ENCODE assay signal across 8 cellular contexts in genomic region chr15:62344806-62345539, GRCh38. TPM values are rescaled to one million over a fixed set of nuclear protein-coding genes. Genes with fewer than 3 reads are reported as not detected.
A peak's percentile ranks its signal among the peaks of the same experiment; 100 is the strongest.
DNase-seq lines count a peak whose midpoint lies in the region; ATAC-seq and TF ChIP-seq lines count a peak whose summit lies in the region.

No MANE protein-coding gene starts in this region.

- no peaks in the 10 kb centered on the region for H3K36me3 Mint-ChIP-seq in nephron (ENCODE audit: low read depth)

- H3K9me3 ChIP-seq in tibial nerve, result no peaks in the 10 kb centered on the region

- H3K4me3 ChIP-seq in epithelial cell of esophagus (ENCODE audit: low read length) (no peak overlapping the region), tibial nerve (no peak overlapping the region)

- peak overlapping the region in 2 of 3 experiments; percentile 24 to 81 for H3K27ac Mint-ChIP-seq in nephron

- H3K4me3 Mint-ChIP-seq in nephron, result peak overlapping the region; percentile 74 to 79 (median 75)

- no peak for TF ChIP-seq EP300 in tibial nerve (IDR thresholded peaks at IDR 0.05)

- peaks cover 10% of the 10 kb centered on the region for H3K4me1 Mint-ChIP-seq in nephron

- TF ChIP-seq POLR2A in tibial nerve (IDR thresholded peaks at IDR 0.05), result no peak

- 33 to 41% methylated on average over 20 to 21 of the region's 21 CpGs for WGBS in tibial nerve, 2 donors

- H3K9me3 Mint-ChIP-seq in nephron, result peaks cover 2% of the 10 kb centered on the region

- no peaks in the 10 kb centered on the region for H3K27me3 Mint-ChIP-seq in nephron (ENCODE audit: low read depth)

- H3K27me3 ChIP-seq in tibial nerve, result no peaks in the 10 kb centered on the region

- H3K36me3 ChIP-seq in tibial nerve, result no peaks in the 10 kb centered on the region

- H3K4me1 ChIP-seq in tibial nerve, result no peaks in the 10 kb centered on the region

- no peak overlapping the region for H3K27ac ChIP-seq in tibial nerve

- POLR2A ChIA-PET in HEK293T (lab: Yijun Ruan, JAX), result no interaction called here

- CTCF ChIA-PET in HEK293T (lab: Yijun Ruan, JAX), result interaction anchor here (0.6 kb wide), 1 partner anchor 383 kb away, joined by 3 read pairs; no protein-coding TSS in a partner anchor

- DNase-seq in COLO829 (ENCODE audit: low spot score), result peak; percentile 3
- DNase-seq in HEK293T (ENCODE audit: extremely low spot score), result peak; percentile 62
- peak; percentile 17 for DNase-seq in NCI-H510A (lab: John Stamatoyannopoulos, UW)
- peak; percentile 67 for DNase-seq in activated CD8-positive, alpha-beta memory T cell treated with anti-CD3 and anti-CD28 coated beads for 24 hours
- peak; percentile 73 for DNase-seq in epithelial cell of esophagus (ENCODE audit: low read depth)
- DNase-seq in tibial nerve (ENCODE audit: low spot score in 2 of 2), result no peak

- ATAC-seq in HG02759 (IDR thresholded peaks at IDR 0.05; ENCODE audit: unreplicated experiment), result no peak

- peak; percentile 89 for TF ChIP-seq CTCF in epithelial cell of esophagus (IDR thresholded peaks at IDR 0.05; ENCODE audit: insufficient read depth, low read depth, low read length, missing control alignments)
- peak; percentile 63 to 69 (median 69) for TF ChIP-seq CTCF in nephron (IDR thresholded peaks at IDR 0.05; ENCODE audit: unreplicated experiment in 3 of 3)
- TF ChIP-seq CTCF in tibial nerve (IDR thresholded peaks at IDR 0.05), result peak in 4 of 5 experiments; percentile 30 to 47 (median 40)

TF ChIP-seq in HEK293T, 16 proteins besides CTCF, POLR2A, EP300 and RAD21:
- no peak for TF ChIP-seq FOXK2 (IDR thresholded peaks at IDR 0.05)

RNA-seq across cellular contexts. Expression of gene TLN2, which starts 45.4 kb away (rescaled TPM):
- 10 to 100 TPM; 45.9 to 57.7 (median 54.9) TPM for total RNA-seq in tibial nerve

Comparison
In these comparisons a context has a peak if more than half of its experiments do, and no peak if none do; other contexts are left out.
1. DNase-seq: peak in COLO829 (single experiment), HEK293T (single experiment), NCI-H510A (single experiment), activated CD8-positive, alpha-beta memory T cell treated with anti-CD3 and anti-CD28 coated beads for 24 hours (single experiment) and epithelial cell of esophagus (single experiment); none in tibial nerve (0 of 2).
2. Peak in every context shown above with its lines, with median percentiles within 50 percentile points of each other: CTCF ChIP-seq.